ENCODE assay signal across 19 cellular contexts in the genomic region with DNA sequence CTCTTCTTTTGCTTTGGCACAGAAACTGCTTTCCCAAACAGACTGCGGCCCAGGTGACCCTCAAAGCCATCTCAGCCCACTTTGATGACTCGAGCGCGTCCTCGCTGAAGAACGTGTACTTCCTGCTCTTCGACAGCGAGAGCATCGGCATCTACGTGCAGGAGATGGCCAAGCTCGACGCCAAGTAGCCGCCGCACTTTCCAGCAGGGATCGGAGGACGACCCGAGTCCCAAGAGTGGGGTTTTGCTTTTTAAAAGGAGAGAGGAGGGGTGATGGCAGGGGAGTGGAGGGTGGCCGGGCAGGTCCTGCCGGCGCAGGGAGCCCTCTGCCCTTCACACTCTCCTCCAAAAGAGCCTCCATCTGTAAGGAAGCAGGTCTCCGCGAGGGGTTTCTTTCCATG.
A peak's percentile ranks its signal among the peaks of the same experiment; 100 is the strongest.
DNase-seq lines count a peak whose midpoint lies in the region; ATAC-seq and TF ChIP-seq lines count a peak whose summit lies in the region.
"Had no signal": no experiment of that assay in that cellular context is flagged by ENCODE, and none has a peak within 500 bp of the region (broad histone marks: within the 10 kb centered on the region; RNA-seq: fewer than 3 reads in every experiment).

No MANE protein-coding gene starts in this region.

- no peak overlapping the region for H3K4me3 Mint-ChIP-seq in activated naive CD8-positive, alpha-beta T cell
- no peak overlapping the region for H3K4me3 Mint-ChIP-seq in activated naive CD8-positive, alpha-beta T cell treated with anti-CD3 and anti-CD28 coated beads, Interleukin-2, amount 50 U/mL, for 24 hours
- no peak overlapping the region for H3K4me3 Mint-ChIP-seq in nephron progenitor cell
- H3K4me3 Mint-ChIP-seq: CD4-positive, CD25-positive, alpha-beta regulatory T cell; CD8-positive, alpha-beta memory T cell; H9 had no signal

- no peak overlapping the region for H3K4me3 ChIP-seq in adipocyte (ENCODE audit: low read length)
- H3K4me3 ChIP-seq: GM12878 had no signal

- peak overlapping the region; percentile 44 for H3K9ac ChIP-seq in adipocyte (ENCODE audit: low read length)

- H3K36me3 Mint-ChIP-seq in activated naive CD8-positive, alpha-beta T cell = peaks cover 4% of the 10 kb centered on the region
- H3K36me3 Mint-ChIP-seq in activated naive CD8-positive, alpha-beta T cell treated with anti-CD3 and anti-CD28 coated beads, Interleukin-2, amount 50 U/mL, for 24 hours (ENCODE audit: low read depth) = peaks cover 8% of the 10 kb centered on the region
- peaks cover 47% of the 10 kb centered on the region for H3K36me3 Mint-ChIP-seq in nephron progenitor cell (ENCODE audit: low read depth)

- no peak for ATAC-seq in activated naive CD8-positive, alpha-beta T cell treated with anti-CD3 and anti-CD28 coated beads, Interleukin-2, amount 50 U/mL, for 24 hours
- ATAC-seq: GM12878 had no signal

- no peaks in the 10 kb centered on the region for H3K9me3 ChIP-seq in adipocyte (ENCODE audit: control insufficient read depth, low read length)
- H3K9me3 ChIP-seq: BE2C had no signal

- H3K9me3 Mint-ChIP-seq in activated naive CD8-positive, alpha-beta T cell (ENCODE audit: low read depth) = no peaks in the 10 kb centered on the region
- H3K9me3 Mint-ChIP-seq in activated naive CD8-positive, alpha-beta T cell treated with anti-CD3 and anti-CD28 coated beads, Interleukin-2, amount 50 U/mL, for 24 hours = no peaks in the 10 kb centered on the region
- no peaks in the 10 kb centered on the region for H3K9me3 Mint-ChIP-seq in nephron progenitor cell
- H3K9me3 Mint-ChIP-seq: CD4-positive, CD25-positive, alpha-beta regulatory T cell; CD8-positive, alpha-beta memory T cell; H9 had no signal

- no peak for TF ChIP-seq CTCF in nephron progenitor cell (IDR thresholded peaks at IDR 0.05)

- peaks cover 20% of the 10 kb centered on the region for H3K4me1 ChIP-seq in adipocyte (ENCODE audit: control insufficient read depth, insufficient read depth, low read length)
- H3K4me1 ChIP-seq: BE2C had no signal

- H3K36me3 ChIP-seq in adipocyte (ENCODE audit: control insufficient read depth, insufficient read depth, low read length, severe bottlenecking) = peaks cover 80% of the 10 kb centered on the region

- no peak for DNase-seq in activated naive CD8-positive, alpha-beta T cell treated with anti-CD3 and anti-CD28 coated beads, Interleukin-2, amount 50 U/mL, for 24 hours
- no peak for DNase-seq in adipocyte (ENCODE audit: low read depth)
- no peak for DNase-seq in nephron progenitor cell
- DNase-seq in NCI-H1694 treated with DMSO at 0.1 percent for 48 hours (lab: John Stamatoyannopoulos, UW) = no peak
- no peak for DNase-seq in activated CD4-positive, alpha-beta T cell treated with anti-CD3 and anti-CD28 coated beads for 1 hour
- DNase-seq: ACHN; BE2C; C1 segment of cervical spinal cord; CD4-positive, CD25-positive, alpha-beta regulatory T cell; COR-L47; DMS 273 treated with DMSO at 0.1 percent for 48 hours; DMS53; DND-41; EL; GOT3; H9 had no signal

- H3K27me3 ChIP-seq in adipocyte (replicated peaks; ENCODE audit: control insufficient read depth, insufficient read depth, low read length) = no peaks in the 10 kb centered on the region
- H3K27me3 ChIP-seq: BE2C had no signal

- no peaks in the 10 kb centered on the region for H3K27me3 Mint-ChIP-seq in activated naive CD8-positive, alpha-beta T cell
- H3K27me3 Mint-ChIP-seq in activated naive CD8-positive, alpha-beta T cell treated with anti-CD3 and anti-CD28 coated beads, Interleukin-2, amount 50 U/mL, for 24 hours = no peaks in the 10 kb centered on the region
- no peaks in the 10 kb centered on the region for H3K27me3 Mint-ChIP-seq in nephron progenitor cell (ENCODE audit: low read depth, poor library complexity)
- H3K27me3 Mint-ChIP-seq: CD4-positive, CD25-positive, alpha-beta regulatory T cell; CD8-positive, alpha-beta memory T cell had no signal

- peaks cover 7% of the 10 kb centered on the region for H3K4me1 Mint-ChIP-seq in activated naive CD8-positive, alpha-beta T cell (ENCODE audit: low read depth)
- peaks cover 6% of the 10 kb centered on the region for H3K4me1 Mint-ChIP-seq in activated naive CD8-positive, alpha-beta T cell treated with anti-CD3 and anti-CD28 coated beads, Interleukin-2, amount 50 U/mL, for 24 hours
- H3K4me1 Mint-ChIP-seq in nephron progenitor cell = peaks cover 11% of the 10 kb centered on the region

- H3K27ac Mint-ChIP-seq in activated naive CD8-positive, alpha-beta T cell = peak overlapping the region; percentile 50
- H3K27ac Mint-ChIP-seq in activated naive CD8-positive, alpha-beta T cell treated with anti-CD3 and anti-CD28 coated beads, Interleukin-2, amount 50 U/mL, for 24 hours = no peak overlapping the region
- peak overlapping the region; percentile 74 for H3K27ac Mint-ChIP-seq in nephron progenitor cell
- H3K27ac Mint-ChIP-seq: CD4-positive, CD25-positive, alpha-beta regulatory T cell had no signal
